ENCODE assay signal across 22 cellular contexts in genomic region chr20:17881741-17882064, GRCh38.
A peak's percentile ranks its signal among the peaks of the same experiment; 100 is the strongest.
DNase-seq lines count a peak whose midpoint lies in the region; ATAC-seq, FAIRE-seq and TF ChIP-seq lines count a peak whose summit lies in the region.
"Had no signal": no experiment of that assay in that cellular context is flagged by ENCODE, and none has a peak within 500 bp of the region (broad histone marks: within the 10 kb centered on the region; RNA-seq: fewer than 3 reads in every experiment).

No MANE protein-coding gene starts in this region.

- H3K14ac ChIP-seq in IMR-90 (replicated peaks; ENCODE audit: low read depth, low read length), result peak overlapping the region; percentile 77

- H3K79me2 ChIP-seq in GM23338 (replicated peaks; ENCODE audit: insufficient read depth), result no peaks in the 10 kb centered on the region

- TF ChIP-seq RAD21 in IMR-90 (IDR thresholded peaks at IDR 0.05; ENCODE audit: low read length), result no peak

- 0 out of 2 replicates have a peak, but pooled peaks cover 6% of the 10 kb centered on the region for H3K9me1 ChIP-seq in IMR-90 (ENCODE audit: insufficient read depth, low read length)

- H3K56ac ChIP-seq in IMR-90 (ENCODE audit: extremely low read depth, insufficient read depth, low read length), result no peak overlapping the region

- H3K9me3 ChIP-seq in IMR-90 (ENCODE audit: control insufficient read depth, insufficient read depth, low read length) (no peaks in the 10 kb centered on the region), kidney (ENCODE audit: control insufficient read depth in 1 of 2, low read length in 2 of 2) (no peaks in the 10 kb centered on the region)
- H3K9me3 ChIP-seq: BE2C, HAP-1 had no signal

- peak overlapping the region; percentile 21 for H3K23ac ChIP-seq in IMR-90 (ENCODE audit: low read depth, low read length)

- H3K18ac ChIP-seq in IMR-90 (ENCODE audit: low read depth, low read length), result peak overlapping the region; percentile 35; the same call in 1 of the 2 replicates

- H3K36me3 ChIP-seq in GM23338 (ENCODE audit: insufficient read depth) (no peaks in the 10 kb centered on the region), IMR-90 (ENCODE audit: control insufficient read depth, insufficient read depth, low read length) (no peaks in the 10 kb centered on the region), kidney (ENCODE audit: control insufficient read depth in 1 of 2, insufficient read depth in 2 of 2, low read length in 2 of 2) (no peaks in the 10 kb centered on the region)
- H3K36me3 ChIP-seq: BE2C, HAP-1 had no signal

- no peaks in the 10 kb centered on the region for H3F3A ChIP-seq in GM23338 (replicated peaks; ENCODE audit: low read depth)

- TF ChIP-seq POLR2A in IMR-90 (IDR thresholded peaks at IDR 0.05; ENCODE audit: low read depth, low read length), result no peak

- no peaks in the 10 kb centered on the region; the same call in 2 of the 3 replicates for H3K36me3 Mint-ChIP-seq in GM23338 (ENCODE audit: low read depth)
- no peaks in the 10 kb centered on the region for H3K36me3 Mint-ChIP-seq in neural crest cell (ENCODE audit: low read depth)
- H3K36me3 Mint-ChIP-seq in stimulated activated naive B cell treated with anti-CD40 and anti-IgM and Interleukin-4, amounts not matched to agents 10 μg/mL and 1 μg/mL and 100 μg/mL, for 72 hours, result peaks cover 2 to 3% of the 10 kb centered on the region in 2 donors
- H3K36me3 Mint-ChIP-seq: CD4-positive, CD25-positive, alpha-beta regulatory T cell; CD8-positive, alpha-beta memory T cell had no signal

- peak overlapping the region; percentile 93; the same call in 1 of the 3 replicates for H2BK15ac ChIP-seq in IMR-90 (ENCODE audit: low read depth, low read length)

- no peak overlapping the region for H2BK5ac ChIP-seq in IMR-90 (ENCODE audit: low read depth, low read length, poor library complexity, severe bottlenecking)

- WGBS in IMR-90 (ENCODE audit: extremely low coverage in 2 of 2, insufficient read length in 1 of 2), 2 experiments, result 100% methylated on average over 1 of the region's 1 CpG; no CpG with 5 or more reads in 1 of the 2 experiments

- H3K4me1 Mint-ChIP-seq in GM23338, result peaks cover 26% of the 10 kb centered on the region
- peaks cover 45% of the 10 kb centered on the region for H3K4me1 Mint-ChIP-seq in neural crest cell
- peaks cover 50 to 80% of the 10 kb centered on the region in 2 donors for H3K4me1 Mint-ChIP-seq in stimulated activated naive B cell treated with anti-CD40 and anti-IgM and Interleukin-4, amounts not matched to agents 10 μg/mL and 1 μg/mL and 100 μg/mL, for 72 hours

- H3K27me3 Mint-ChIP-seq in GM23338 (ENCODE audit: insufficient read depth, low read depth, poor library complexity) (peaks cover 11% of the 10 kb centered on the region), neural crest cell (ENCODE audit: low read depth) (peaks cover 5% of the 10 kb centered on the region)
- H3K27me3 Mint-ChIP-seq in stimulated activated naive B cell treated with anti-CD40 and anti-IgM and Interleukin-4, amounts not matched to agents 10 μg/mL and 1 μg/mL and 100 μg/mL, for 72 hours, result no peaks in the 10 kb centered on the region

- H3K27ac ChIP-seq in GM23338 (ENCODE audit: low read depth) (no peak overlapping the region), IMR-90 (ENCODE audit: insufficient read depth, low read length) (no peak overlapping the region), kidney (ENCODE audit: low read depth in 2 of 2, low read length in 2 of 2) (no peak overlapping the region)

- BruUV-seq in IMR-90 (replicated peaks; lab: Mats Ljungman, UMichigan), result no TSS peak

- H2AK5ac ChIP-seq in IMR-90 (ENCODE audit: low read depth, low read length), result peak overlapping the region; percentile 86

- in situ Hi-C loops in IMR-90 (cut with MboI; ENCODE audit: low sequenced_read_pairs), result no loop called here

- H3K4ac ChIP-seq in IMR-90 (ENCODE audit: low read depth, low read length), result peak overlapping the region; percentile 77

- peak overlapping the region; percentile 42 for H4K5ac ChIP-seq in IMR-90 (ENCODE audit: low read depth, low read length)

- POLR2A ChIA-PET in IMR-90 (lab: Charles Lee; ENCODE audit: unreplicated experiment), result no interaction called here

- dilution Hi-C loops in IMR-90 (cut with HindIII; ENCODE audit: low sequenced_read_pairs, unreplicated experiment), result no loop called here

- 0 out of 2 replicates have a peak overlapping the region, but pooled peaks have one; percentile 38 for H2AFZ ChIP-seq in GM23338
- H2AFZ ChIP-seq in IMR-90 (replicated peaks; ENCODE audit: low read length, poor library complexity), result peak overlapping the region; percentile 79

- no peak overlapping the region for H3K9ac ChIP-seq in IMR-90 (ENCODE audit: low read depth, low read length)
- no peak overlapping the region for H3K9ac ChIP-seq in kidney (ENCODE audit: low read length in 2 of 2)

- DNase-seq in GM23338 (ENCODE audit: low spot score) (no peak), IMR-90 (no peak), neural crest cell (ENCODE audit: low read depth, low spot score) (no peak), kidney (no peak), NCI-H446 treated with DMSO at 0.1 percent for 48 hours (lab: John Stamatoyannopoulos, UW) (no peak), NCI-H524 (lab: John Stamatoyannopoulos, UW) (no peak)
- DNase-seq in stimulated activated naive B cell treated with anti-CD40 and anti-IgM and Interleukin-4, amounts not matched to agents 10 μg/mL and 1 μg/mL and 100 μg/mL, for 72 hours, result no peak
- DNase-seq: ACHN; BE2C; CD4-positive, CD25-positive, alpha-beta regulatory T cell; CD8-positive, alpha-beta memory T cell; COR-L47; DMS 273 treated with DMSO at 0.1 percent for 48 hours; DMS53; DND-41 had no signal

- FAIRE-seq in kidney (lab: Jason Lieb, UNC), result no peak
- FAIRE-seq: A204.1, G401.6, GM12891, GM19239, K562 had no signal

- no peak overlapping the region for H3K4me3 Mint-ChIP-seq in GM23338
- no peak overlapping the region for H3K4me3 Mint-ChIP-seq in neural crest cell
- no peak overlapping the region for H3K4me3 Mint-ChIP-seq in stimulated activated naive B cell treated with anti-CD40 and anti-IgM and Interleukin-4, amounts not matched to agents 10 μg/mL and 1 μg/mL and 100 μg/mL, for 72 hours
- H3K4me3 Mint-ChIP-seq: CD4-positive, CD25-positive, alpha-beta regulatory T cell; CD8-positive, alpha-beta memory T cell had no signal

- H3K27me3 ChIP-seq in GM23338 (ENCODE audit: insufficient read depth) (no peaks in the 10 kb centered on the region), IMR-90 (ENCODE audit: control insufficient read depth, insufficient read depth, low read length) (no peaks in the 10 kb centered on the region)
- H3K27me3 ChIP-seq: BE2C had no signal

- H3K4me2 ChIP-seq in GM23338 (no peak overlapping the region), IMR-90 (ENCODE audit: low read depth, low read length) (no peak overlapping the region)

- no peak overlapping the region for H4K8ac ChIP-seq in IMR-90 (ENCODE audit: low read depth in 2 of 2, low read length in 2 of 2)

- H3K9me2 ChIP-seq in GM23338 (ENCODE audit: insufficient read depth), result no peaks in the 10 kb centered on the region

- no peaks in the 10 kb centered on the region for H3K79me1 ChIP-seq in IMR-90 (ENCODE audit: low read depth in 1 of 2, low read length in 2 of 2)

- no peaks in the 10 kb centered on the region for H4K20me1 ChIP-seq in GM23338 (replicated peaks; ENCODE audit: insufficient read depth)
- H4K20me1 ChIP-seq in IMR-90 (ENCODE audit: insufficient read depth, low read length), result no peaks in the 10 kb centered on the region; the same call in 1 of the 2 replicates

- H3K27ac Mint-ChIP-seq in GM23338, result no peak overlapping the region
- peak overlapping the region; percentile 81 for H3K27ac Mint-ChIP-seq in neural crest cell (ENCODE audit: unreplicated experiment)
- peak overlapping the region; percentile 37 for H3K27ac Mint-ChIP-seq in stimulated activated naive B cell treated with anti-CD40 and anti-IgM and Interleukin-4, amounts not matched to agents 10 μg/mL and 1 μg/mL and 100 μg/mL, for 72 hours
- H3K27ac Mint-ChIP-seq: CD4-positive, CD25-positive, alpha-beta regulatory T cell had no signal

- CTCF ChIA-PET in IMR-90 (lab: Yijun Ruan, JAX), result no interaction called here

- H3K4me3 ChIP-seq in GM23338 (no peak overlapping the region), IMR-90 (ENCODE audit: insufficient read depth, low read depth, low read length) (no peak overlapping the region), kidney (ENCODE audit: low read length in 2 of 2) (no peak overlapping the region)
- H3K4me3 ChIP-seq: HAP-1, K562 had no signal

- H2BK20ac ChIP-seq in IMR-90 (ENCODE audit: low read depth, low read length), result peak overlapping the region; percentile 63

- H3K4me1 ChIP-seq in GM23338 (ENCODE audit: insufficient read depth) (peaks cover 9% of the 10 kb centered on the region), IMR-90 (ENCODE audit: control insufficient read depth, insufficient read depth, low read length) (peaks cover 18% of the 10 kb centered on the region), kidney (ENCODE audit: control insufficient read depth in 1 of 2, insufficient read depth in 1 of 2, low read depth in 1 of 2, low read length in 2 of 2) (no peaks in the 10 kb centered on the region)
- H3K4me1 ChIP-seq: BE2C, HAP-1 had no signal

- ATAC-seq in GM23338, result no peak
- no peak; the same call in 1 of the 2 replicates for ATAC-seq in IMR-90 (ENCODE audit: low read depth)
- ATAC-seq in stimulated activated naive B cell treated with anti-CD40 and anti-IgM and Interleukin-4, amounts not matched to agents 10 μg/mL and 1 μg/mL and 100 μg/mL, for 72 hours (replicated peaks), result no peak
- no peak for ATAC-seq in GM21423 (IDR thresholded peaks at IDR 0.05; ENCODE audit: unreplicated experiment)
- ATAC-seq: K562 had no signal

- H4K91ac ChIP-seq in IMR-90 (ENCODE audit: insufficient read depth, low read depth, low read length), result peak overlapping the region; percentile 73; the same call in 1 of the 2 replicates

- peak overlapping the region; percentile 67 for H2BK120ac ChIP-seq in IMR-90 (ENCODE audit: low read depth, low read length)

- peak overlapping the region; percentile 23 for H2AK9ac ChIP-seq in IMR-90 (replicated peaks; ENCODE audit: low read depth, low read length, poor library complexity)

- H3K9me3 Mint-ChIP-seq in GM23338 (no peaks in the 10 kb centered on the region), neural crest cell (no peaks in the 10 kb centered on the region)
- no peaks in the 10 kb centered on the region for H3K9me3 Mint-ChIP-seq in stimulated activated naive B cell treated with anti-CD40 and anti-IgM and Interleukin-4, amounts not matched to agents 10 μg/mL and 1 μg/mL and 100 μg/mL, for 72 hours
- H3K9me3 Mint-ChIP-seq: CD8-positive, alpha-beta memory T cell had no signal

- intact Hi-C loops in IMR-90 (cut with micrococcal nuclease), result no loop called here
- intact Hi-C loops in kidney (cut with DNase I), result no loop called here

- no peak for TF ChIP-seq CTCF in GM23338 (conservative IDR thresholded peaks at IDR 0.05; ENCODE audit: low read depth in 2 of 2)
- no peak for TF ChIP-seq CTCF in IMR-90 (conservative IDR thresholded peaks at IDR 0.05; ENCODE audit: low read depth, low read length)
- no peak for TF ChIP-seq CTCF in neural crest cell (conservative IDR thresholded peaks at IDR 0.05)
- no peak for TF ChIP-seq CTCF in kidney (IDR thresholded peaks at IDR 0.05; ENCODE audit: borderline replicate concordance, extremely low read depth, insufficient read depth)

TF ChIP-seq in GM23338, 12 proteins besides CTCF, POLR2A, EP300 and RAD21 (continues in another document):
- TF ChIP-seq EZH2phosphoT487 (IDR thresholded peaks at IDR 0.05; ENCODE audit: unreplicated experiment), result no peak

TF ChIP-seq in IMR-90, 13 proteins besides CTCF, POLR2A, EP300 and RAD21 (continues in another document):
- no peak for TF ChIP-seq NFE2L2 (IDR thresholded peaks at IDR 0.05; ENCODE audit: low read depth, low read length)
